Comparison of ENCODE assay signal across 1 cellular context in genomic region chr22:42892156-42892555, GRCh38.
TF ChIP-seq lines count a peak whose summit lies in the region.

No MANE protein-coding gene starts in this region.

TF ChIP-seq in SK-N-SH treated with all-trans-retinoic acid at 6 μM for 48 hours, 23 proteins besides CTCF, POLR2A, EP300 and RAD21 (continued from another document):
- TF ChIP-seq OSR1 (CRISPR knock-in tag; IDR thresholded peaks at IDR 0.05) (no peak), PPARA (CRISPR knock-in tag; IDR thresholded peaks at IDR 0.05; ENCODE audit: borderline replicate concordance) (no peak), ZNF70 (CRISPR knock-in tag; IDR thresholded peaks at IDR 0.05) (no peak), ZC3H10 (CRISPR knock-in tag; IDR thresholded peaks at IDR 0.05) (no peak), ISL1 (CRISPR knock-in tag; IDR thresholded peaks at IDR 0.05) (no peak)
- TF ChIP-seq, protein P1, sequence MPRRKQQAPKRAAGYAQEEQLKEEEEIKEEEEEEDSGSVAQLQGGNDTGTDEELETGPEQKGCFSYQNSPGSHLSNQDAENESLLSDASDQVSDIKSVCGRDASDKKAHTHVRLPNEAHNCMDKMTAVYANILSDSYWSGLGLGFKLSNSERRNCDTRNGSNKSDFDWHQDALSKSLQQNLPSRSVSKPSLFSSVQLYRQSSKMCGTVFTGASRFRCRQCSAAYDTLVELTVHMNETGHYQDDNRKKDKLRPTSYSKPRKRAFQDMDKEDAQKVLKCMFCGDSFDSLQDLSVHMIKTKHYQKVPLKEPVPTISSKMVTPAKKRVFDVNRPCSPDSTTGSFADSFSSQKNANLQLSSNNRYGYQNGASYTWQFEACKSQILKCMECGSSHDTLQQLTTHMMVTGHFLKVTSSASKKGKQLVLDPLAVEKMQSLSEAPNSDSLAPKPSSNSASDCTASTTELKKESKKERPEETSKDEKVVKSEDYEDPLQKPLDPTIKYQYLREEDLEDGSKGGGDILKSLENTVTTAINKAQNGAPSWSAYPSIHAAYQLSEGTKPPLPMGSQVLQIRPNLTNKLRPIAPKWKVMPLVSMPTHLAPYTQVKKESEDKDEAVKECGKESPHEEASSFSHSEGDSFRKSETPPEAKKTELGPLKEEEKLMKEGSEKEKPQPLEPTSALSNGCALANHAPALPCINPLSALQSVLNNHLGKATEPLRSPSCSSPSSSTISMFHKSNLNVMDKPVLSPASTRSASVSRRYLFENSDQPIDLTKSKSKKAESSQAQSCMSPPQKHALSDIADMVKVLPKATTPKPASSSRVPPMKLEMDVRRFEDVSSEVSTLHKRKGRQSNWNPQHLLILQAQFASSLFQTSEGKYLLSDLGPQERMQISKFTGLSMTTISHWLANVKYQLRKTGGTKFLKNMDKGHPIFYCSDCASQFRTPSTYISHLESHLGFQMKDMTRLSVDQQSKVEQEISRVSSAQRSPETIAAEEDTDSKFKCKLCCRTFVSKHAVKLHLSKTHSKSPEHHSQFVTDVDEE (CRISPR knock-in tag; IDR thresholded peaks at IDR 0.05): no peak
